Comparison of ENCODE assay signal across 21 cellular contexts in genomic region chr1:207878939-207879338, GRCh38. TPM values are rescaled to one million over a fixed set of nuclear protein-coding genes. Genes with fewer than 3 reads are reported as not detected.
A peak's percentile ranks its signal among the peaks of the same experiment; 100 is the strongest.
DNase-seq lines count a peak whose midpoint lies in the region; ATAC-seq, FAIRE-seq and TF ChIP-seq lines count a peak whose summit lies in the region.
"Had no signal": no experiment of that assay in that cellular context is flagged by ENCODE, and none has a peak within 500 bp of the region (broad histone marks: within the 10 kb centered on the region; RNA-seq: fewer than 3 reads in every experiment).

No MANE protein-coding gene starts in this region.

- RAD21 ChIA-PET in GM12878 (lab: Charles Lee; ENCODE audit: unreplicated experiment), result no interaction called here

- no peaks in the 10 kb centered on the region for H3K27me3 Mint-ChIP-seq in activated naive CD8-positive, alpha-beta T cell treated with anti-CD3 and anti-CD28 coated beads, Interleukin-2, amount 50 U/mL, for 24 hours
- no peaks in the 10 kb centered on the region for H3K27me3 Mint-ChIP-seq in activated naive CD8-positive, alpha-beta T cell treated with anti-CD3 and anti-CD28 coated beads for 36 hours

- no peak overlapping the region for H3K4me3 Mint-ChIP-seq in activated naive CD8-positive, alpha-beta T cell treated with anti-CD3 and anti-CD28 coated beads, Interleukin-2, amount 50 U/mL, for 24 hours
- H3K4me3 Mint-ChIP-seq in activated naive CD8-positive, alpha-beta T cell treated with anti-CD3 and anti-CD28 coated beads for 36 hours, result no peak overlapping the region

- TF ChIP-seq EP300 in GM12878 (IDR thresholded peaks at IDR 0.05; ENCODE audit: borderline replicate concordance in 1 of 2, control insufficient read depth in 1 of 2, low read depth in 2 of 2, low read length in 2 of 2), result no peak

- no peak for FAIRE-seq in GM12878 (lab: Jason Lieb, UNC)
- FAIRE-seq: H54 had no signal

- no peaks in the 10 kb centered on the region for H3K36me3 Mint-ChIP-seq in activated naive CD8-positive, alpha-beta T cell treated with anti-CD3 and anti-CD28 coated beads, Interleukin-2, amount 50 U/mL, for 24 hours (ENCODE audit: low read depth)
- peaks cover 2% of the 10 kb centered on the region for H3K36me3 Mint-ChIP-seq in activated naive CD8-positive, alpha-beta T cell treated with anti-CD3 and anti-CD28 coated beads for 36 hours

- no peaks in the 10 kb centered on the region for H3K79me2 ChIP-seq in GM12878 (ENCODE audit: control insufficient read depth, insufficient read depth, low read length)

- DNase-seq in activated naive CD8-positive, alpha-beta T cell treated with anti-CD3 and anti-CD28 coated beads, Interleukin-2, amount 50 U/mL, for 24 hours, result no peak
- no peak for DNase-seq in activated naive CD8-positive, alpha-beta T cell treated with anti-CD3 and anti-CD28 coated beads for 36 hours
- DNase-seq in NB4 (ENCODE audit: low read depth) (peak; percentile 19), GM12878 (ENCODE audit: low read depth, low spot score) (no peak), posterior vena cava (ENCODE audit: low spot score) (no peak), erythroblast (lab: John Stamatoyannopoulos, UW) (no peak)
- no peak for DNase-seq in stimulated activated CD4-positive, alpha-beta T cell treated with anti-CD3 and anti-CD28 coated beads, Interleukin-15, amount 100 ng/mL, for 24 hours
- DNase-seq: ACHN, DMS79 treated with DMSO at 0.1 percent for 48 hours, KG1, NCI-H1092 treated with DMSO at 0.1 percent for 48 hours, NCI-H146, NCI-H2029 treated with DMSO at 0.1 percent for 48 hours, NCI-H2171 treated with DMSO at 0.1 percent for 48 hours, NCI-H446 treated with DMSO at 0.1 percent for 48 hours, NCI-H69, Peyer's patch had no signal

- no peak for ATAC-seq in activated naive CD8-positive, alpha-beta T cell treated with anti-CD3 and anti-CD28 coated beads, Interleukin-2, amount 50 U/mL, for 24 hours
- ATAC-seq in GM12878, result peak; percentile 21; the same call in 1 of the 3 replicates

- WGBS in GM12878 (ENCODE audit: insufficient coverage, insufficient replicate concordance, low lambda C conversion rate, missing lambda C conversion rate), result 50% methylated on average over 1 of the region's 1 CpG

- no peak overlapping the region for H2AFZ ChIP-seq in GM12878 (ENCODE audit: control insufficient read depth, low read depth, low read length)

- POLR2A ChIA-PET in GM12878 (lab: Charles Lee), result interaction anchor here (0.6 kb wide), 1 partner anchor 558 kb away, joined by 7 read pairs; no protein-coding TSS in a partner anchor

- H3K27me3 ChIP-seq in GM12878 (replicated peaks in 1 of 2; ENCODE audit: control insufficient read depth in 2 of 2, insufficient read depth in 2 of 2, low read length in 1 of 2), result no peaks in the 10 kb centered on the region
- H3K27me3 ChIP-seq: Peyer's patch, SJSA1 had no signal

- BruUV-seq in GM12878 (replicated peaks; lab: Mats Ljungman, UMichigan), result no TSS peak

- H3K27ac ChIP-seq in GM12878 (ENCODE audit: control insufficient read depth, insufficient read depth), result no peak overlapping the region
- H3K27ac ChIP-seq: C4-2B, Peyer's patch, SJSA1 had no signal

- H3K27ac Mint-ChIP-seq in activated naive CD8-positive, alpha-beta T cell treated with anti-CD3 and anti-CD28 coated beads, Interleukin-2, amount 50 U/mL, for 24 hours, result peak overlapping the region; percentile 5
- no peak overlapping the region for H3K27ac Mint-ChIP-seq in activated naive CD8-positive, alpha-beta T cell treated with anti-CD3 and anti-CD28 coated beads for 36 hours

- H3K36me3 ChIP-seq in GM12878 (ENCODE audit: control insufficient read depth in 2 of 2, insufficient read depth in 2 of 2, low read length in 1 of 2), result no peaks in the 10 kb centered on the region
- H3K36me3 ChIP-seq: Peyer's patch, SJSA1 had no signal

- in situ Hi-C loops in GM12878 (cut with MboI), result no loop called here

- no peak overlapping the region for H3K4me2 ChIP-seq in GM12878 (ENCODE audit: control insufficient read depth, insufficient read depth)

- intact Hi-C loops in GM12878 (cut with micrococcal nuclease; ENCODE audit: unreplicated experiment), result no loop called here
- intact Hi-C loops in posterior vena cava (cut with DNase I), result loop anchor here in 1 of 2 donors (10.0 kb wide), 1 partner anchor 366 kb away; the partner anchor contains the start of gene PLXNA2

- H3K9ac ChIP-seq in GM12878 (ENCODE audit: control insufficient read depth, insufficient read depth, low read length), result no peak overlapping the region

- SMC1A ChIA-PET in GM12878 (lab: Charles Lee; ENCODE audit: uncharacterized antibody, unreplicated experiment), result no interaction called here

- H3K9me3 ChIP-seq in GM12878 (replicated peaks; ENCODE audit: control insufficient read depth, insufficient read depth, low read length), result no peaks in the 10 kb centered on the region
- H3K9me3 ChIP-seq: Peyer's patch, SJSA1 had no signal

- no peaks in the 10 kb centered on the region for H4K20me1 ChIP-seq in GM12878 (ENCODE audit: control insufficient read depth, insufficient read depth)

- peaks cover 44% of the 10 kb centered on the region for H3K4me1 Mint-ChIP-seq in activated naive CD8-positive, alpha-beta T cell treated with anti-CD3 and anti-CD28 coated beads, Interleukin-2, amount 50 U/mL, for 24 hours
- H3K4me1 Mint-ChIP-seq in activated naive CD8-positive, alpha-beta T cell treated with anti-CD3 and anti-CD28 coated beads for 36 hours, result peaks cover 31% of the 10 kb centered on the region

- TF ChIP-seq RAD21 in GM12878 (IDR thresholded peaks at IDR 0.05; ENCODE audit: insufficient read depth, low read depth, low read length), result no peak

- no peak for TF ChIP-seq CTCF in NB4 (IDR thresholded peaks at IDR 0.05; ENCODE audit: low read depth, low read length)
- no peak for TF ChIP-seq CTCF in GM12878 (IDR thresholded peaks at IDR 0.05 in 2 of 3, conservative IDR thresholded peaks at IDR 0.05 in 1 of 3; ENCODE audit: control insufficient read depth in 2 of 3, extremely low read depth in 1 of 3, insufficient read depth in 1 of 3, low read depth in 3 of 3, low read length in 3 of 3)

- H3K9me3 Mint-ChIP-seq in activated naive CD8-positive, alpha-beta T cell treated with anti-CD3 and anti-CD28 coated beads, Interleukin-2, amount 50 U/mL, for 24 hours, result no peaks in the 10 kb centered on the region
- no peaks in the 10 kb centered on the region for H3K9me3 Mint-ChIP-seq in activated naive CD8-positive, alpha-beta T cell treated with anti-CD3 and anti-CD28 coated beads for 36 hours

- H3K4me3 ChIP-seq in NB4 (ENCODE audit: low read depth, low read length) (no peak overlapping the region), GM12878 (no peak overlapping the region)
- H3K4me3 ChIP-seq: Peyer's patch, SJSA1 had no signal

- TF ChIP-seq POLR2A in NB4 (IDR thresholded peaks at IDR 0.05; ENCODE audit: extremely low read depth, insufficient read length) (no peak), GM12878 (IDR thresholded peaks at IDR 0.05; ENCODE audit: low read depth, low read length) (no peak), erythroblast (IDR thresholded peaks at IDR 0.05; ENCODE audit: low read length) (no peak)

- peaks cover 4% of the 10 kb centered on the region for H3K4me1 ChIP-seq in GM12878 (ENCODE audit: control insufficient read depth, insufficient read depth, low read length)
- H3K4me1 ChIP-seq: SJSA1 had no signal

- CTCF ChIA-PET in GM12878 (lab: Yijun Ruan, JAX), result interaction anchor here (0.7 to 1.4 kb wide), 4 partner anchors 9 to 57 kb away, joined by 3 to 5 read pairs (median 3); no protein-coding TSS in a partner anchor

TF ChIP-seq in GM12878, 131 proteins besides CTCF, POLR2A, EP300 and RAD21:
- TF ChIP-seq CREB1 (IDR thresholded peaks at IDR 0.05; ENCODE audit: low read depth), result peak; percentile 55; the same call in 1 of the 2 replicates
- no peak for TF ChIP-seq TCF12 (IDR thresholded peaks at IDR 0.05; ENCODE audit: low read depth, low read length)
- TF ChIP-seq STAT1 (conservative IDR thresholded peaks at IDR 0.05), result no peak
- peak; percentile 54; the same call in 1 of the 2 replicates for TF ChIP-seq PKNOX1 (IDR thresholded peaks at IDR 0.05)

RNA-seq across cellular contexts. Expression of gene CD34, which starts 32.0 kb away (rescaled TPM):
- total RNA-seq in activated naive CD8-positive, alpha-beta T cell treated with anti-CD3 and anti-CD28 coated beads for 36 hours, result under 1 TPM in 1 of 2 experiments, not detected in 1; 0.02 TPM
- 0.22 TPM in 1 of 2 replicates, not detected in the other for total RNA-seq in GM12878 (2013; cell fraction: nucleolus; rRNA removed)
- total RNA-seq in GM12878 (2014; rRNA removed) (not detected in 2 replicates), GM12878 (2014; rRNA removed; fragmentation: Illumina TruSeq; extraction: Trizol) (not detected in 2 replicates), GM12878 (2021) (0.08 TPM in 1 of 2 replicates, not detected in the other), posterior vena cava (100 to 1,000 TPM in 1 of 2 donors, 10 to 100 TPM in 1; 58.1 to 154 TPM)
- not detected for polyA plus RNA-seq in GM12878 (2011; ENCODE audit: low read depth)
- polyA plus RNA-seq in GM12878 (2011; rRNA removed) (under 0.01 and 0.03 TPM in 2 replicates), GM12878 (2014; fragmentation: Illumina TruSeq; extraction: Trizol) (not detected in 2 replicates), GM12878 (2014; fragmentation: Nextera tagmentation; extraction: Ambion mirVana) (under 1 TPM in 1 of 2 experiments, not detected in 1; 0.02 TPM), GM12878 (2014; rRNA removed) (0.03 and 0.05 TPM in 2 replicates), GM12878 (2016; fragmentation: Nextera tagmentation; extraction: Ambion mirVana) (not detected)
- 0.02 and 0.03 TPM in 2 replicates for polyA plus RNA-seq in GM12878 (2011; cell fraction: cytosol; rRNA removed)
- polyA plus RNA-seq in GM12878 (2011; cell fraction: nucleus; rRNA removed), result 0.01 TPM in 1 of 2 replicates, not detected in the other
- polyA plus RNA-seq in GM12878 (2012), result not detected in 2 replicates
- under 0.01 TPM in 1 of 2 replicates, not detected in the other for polyA minus RNA-seq in GM12878 (2011; rRNA and poly(A)+ RNA removed)
- not detected in 2 replicates for polyA minus RNA-seq in GM12878 (2011; cell fraction: cytosol; rRNA and poly(A)+ RNA removed)
- polyA minus RNA-seq in GM12878 (2011; cell fraction: nucleus; rRNA and poly(A)+ RNA removed), result under 0.01 TPM in 2 replicates
- total RNA-seq: G401 had no signal

Comparison
In these comparisons a context has a peak if more than half of its experiments do, and no peak if none do; other contexts are left out.
1. RNA of gene CD34, which starts 32.0 kb away (total RNA-seq): 58.1 to 154 TPM in posterior vena cava; 0.02 TPM in activated naive CD8-positive, alpha-beta T cell treated with anti-CD3 and anti-CD28 coated beads for 36 hours and 0.08 to 0.22 TPM in GM12878; every median in the first group is over 10 times any median in the second.